ENCODE assay signal across 14 cellular contexts in genomic region chr10:79268717-79269116, GRCh38.
A peak's percentile ranks its signal among the peaks of the same experiment; 100 is the strongest.
DNase-seq lines count a peak whose midpoint lies in the region; ATAC-seq and TF ChIP-seq lines count a peak whose summit lies in the region.
"Had no signal": no experiment of that assay in that cellular context is flagged by ENCODE, and none has a peak within 500 bp of the region (broad histone marks: within the 10 kb centered on the region; RNA-seq: fewer than 3 reads in every experiment).

No MANE protein-coding gene starts in this region.

- H3K4me1 ChIP-seq in SK-N-SH (ENCODE audit: control insufficient read depth in 1 of 2, insufficient read depth in 2 of 2, low read depth in 1 of 2, low read length in 1 of 2) (peaks cover 46 to 98% of the 10 kb centered on the region in 2 experiments), lower lobe of right lung (peaks cover 93% of the 10 kb centered on the region)

- no peaks in the 10 kb centered on the region for H3K9me3 ChIP-seq in SK-N-SH
- no peaks in the 10 kb centered on the region for H3K9me3 ChIP-seq in lower lobe of right lung

- H3K9me2 ChIP-seq in SK-N-SH: no peaks in the 10 kb centered on the region

- POLR2A ChIA-PET in SK-N-SH (lab: Yijun Ruan, JAX): interaction anchor here (2.2 to 3.9 kb wide), 3 partner anchors 11 to 46 kb away, joined by 9 to 37 read pairs (median 24); no protein-coding TSS in a partner anchor
- POLR2A ChIA-PET in activated B cell treated with CpG ODN at 0.5 μM for 24 hours (lab: Charles Lee): interaction anchor here (0.5 to 20.1 kb wide), 5 partner anchors 14 to 72 kb away, joined by 3 to 311 read pairs (median 6); no protein-coding TSS in a partner anchor

- TF ChIP-seq EP300 in SK-N-SH (IDR thresholded peaks at IDR 0.05; ENCODE audit: borderline replicate concordance in 1 of 2, low read depth in 1 of 2, low read length in 1 of 2): no peak

- no peak overlapping the region for H3K4me3 Mint-ChIP-seq in activated B cell treated with CpG ODN at 0.5 μM for 24 hours
- H3K4me3 Mint-ChIP-seq: activated naive CD8-positive, alpha-beta T cell treated with anti-CD3 and anti-CD28 coated beads, Interleukin-2, amount 50 U/mL, for 24 hours had no signal

- CTCF ChIA-PET in SK-N-SH (lab: Yijun Ruan, JAX) (interaction anchor here (1.0 to 2.0 kb wide), 3 partner anchors 15 to 106 kb away, joined by 3 to 4 read pairs (median 3); no protein-coding TSS in a partner anchor), activated B cell treated with CpG ODN at 0.5 μM for 24 hours (lab: Charles Lee) (interaction anchor here (1.7 kb wide), 1 partner anchor 18 kb away, joined by 4 read pairs; no protein-coding TSS in a partner anchor)

- H3K36me3 ChIP-seq in SK-N-SH (replicated peaks in 1 of 2; ENCODE audit: control insufficient read depth in 1 of 2, insufficient read depth in 2 of 2, low read length in 1 of 2) (peaks cover 4% of the 10 kb centered on the region in 2 experiments), lower lobe of right lung (peaks cover 11% of the 10 kb centered on the region)

- H4K20me1 ChIP-seq in SK-N-SH (ENCODE audit: insufficient read depth): peaks cover 33% of the 10 kb centered on the region

- no peak for DNase-seq in SK-N-SH
- no peak for DNase-seq in activated B cell treated with CpG ODN at 0.5 μM for 24 hours
- DNase-seq in lower lobe of right lung: no peak
- DNase-seq in substantia nigra (lab: John Stamatoyannopoulos, UW): no peak
- DNase-seq in retina: no peak
- DNase-seq in D341Med (ENCODE audit: low spot score): no peak
- DNase-seq in GM10266 (ENCODE audit: extremely low spot score): no peak
- DNase-seq: activated naive CD8-positive, alpha-beta T cell treated with anti-CD3 and anti-CD28 coated beads, Interleukin-2, amount 50 U/mL, for 24 hours; H7; NCI-H2029; stimulated activated naive CD8-positive, alpha-beta T cell treated with anti-CD3 and anti-CD28 coated beads, Interleukin-15, Interleukin-2, amounts not matched to agents 100 U/mL and 50 U/mL, for 24 hours had no signal

- H3K27me3 Mint-ChIP-seq in activated B cell treated with CpG ODN at 0.5 μM for 24 hours: no peaks in the 10 kb centered on the region
- H3K27me3 Mint-ChIP-seq: activated naive CD8-positive, alpha-beta T cell treated with anti-CD3 and anti-CD28 coated beads, Interleukin-2, amount 50 U/mL, for 24 hours had no signal

- H3K4me3 ChIP-seq in SK-N-SH (ENCODE audit: low read depth in 2 of 2, low read length in 1 of 2): no peak overlapping the region; a peak in 1 of 4 replicates
- H3K4me3 ChIP-seq in lower lobe of right lung: no peak overlapping the region
- H3K4me3 ChIP-seq: K562 had no signal

- peak overlapping the region; percentile 77; the same call in 1 of the 2 replicates for H3K4me2 ChIP-seq in SK-N-SH

- ATAC-seq in SK-N-SH treated with all-trans-retinoic acid at 6 μM for 48 hours (no peak), activated B cell treated with CpG ODN at 0.5 μM for 24 hours (ENCODE audit: low read depth) (no peak), lower lobe of right lung (no peak)
- ATAC-seq: activated naive CD8-positive, alpha-beta T cell treated with anti-CD3 and anti-CD28 coated beads, Interleukin-2, amount 50 U/mL, for 24 hours; K562; stimulated activated naive CD8-positive, alpha-beta T cell treated with anti-CD3 and anti-CD28 coated beads, Interleukin-15, Interleukin-2, amounts not matched to agents 100 U/mL and 50 U/mL, for 24 hours had no signal

- H3K27me3 ChIP-seq in SK-N-SH (ENCODE audit: insufficient read depth): no peaks in the 10 kb centered on the region
- no peaks in the 10 kb centered on the region for H3K27me3 ChIP-seq in lower lobe of right lung (ENCODE audit: low read depth)

- peaks cover 77% of the 10 kb centered on the region for H3K79me2 ChIP-seq in SK-N-SH (ENCODE audit: insufficient read depth)

- TF ChIP-seq RAD21 in SK-N-SH (IDR thresholded peaks at IDR 0.05; ENCODE audit: low read length): no peak

- WGBS in SK-N-SH (ENCODE audit: low lambda C conversion rate): 61% methylated on average over 7 of the region's 7 CpGs

- H3K9me3 Mint-ChIP-seq in activated B cell treated with CpG ODN at 0.5 μM for 24 hours: no peaks in the 10 kb centered on the region
- H3K9me3 Mint-ChIP-seq: activated naive CD8-positive, alpha-beta T cell treated with anti-CD3 and anti-CD28 coated beads, Interleukin-2, amount 50 U/mL, for 24 hours had no signal

- peak overlapping the region; percentile 30; the same call in 1 of the 2 replicates for H3K9ac ChIP-seq in SK-N-SH

- H3K4me1 Mint-ChIP-seq in activated B cell treated with CpG ODN at 0.5 μM for 24 hours: peaks cover 83% of the 10 kb centered on the region

- H3K36me3 Mint-ChIP-seq in activated B cell treated with CpG ODN at 0.5 μM for 24 hours (ENCODE audit: low read depth): no peaks in the 10 kb centered on the region

- TF ChIP-seq CTCF in SK-N-SH (IDR thresholded peaks at IDR 0.05) (no peak), activated B cell treated with CpG ODN at 0.5 μM for 24 hours (IDR thresholded peaks at IDR 0.05) (no peak), lower lobe of right lung (IDR thresholded peaks at IDR 0.05) (no peak), GM10266 (IDR thresholded peaks at IDR 0.05; ENCODE audit: control insufficient read depth, insufficient read depth, low read depth, missing control alignments) (no peak)

- no peak overlapping the region for H2AFZ ChIP-seq in SK-N-SH (ENCODE audit: low read depth)

- H3K27ac ChIP-seq in SK-N-SH (ENCODE audit: low read depth in 2 of 2, low read length in 1 of 2): peak overlapping the region; percentile 97 to 99
- H3K27ac ChIP-seq in lower lobe of right lung: peak overlapping the region; percentile 36
- H3K27ac ChIP-seq in substantia nigra (ENCODE audit: low read depth, low read length, poor library complexity, severe bottlenecking): peak overlapping the region; percentile 86
- H3K27ac ChIP-seq: 22Rv1 had no signal

- intact Hi-C loops in activated B cell treated with CpG ODN at 0.5 μM for 24 hours (cut with micrococcal nuclease): no loop called here
- intact Hi-C loops in lower lobe of right lung (cut with DNase I): no loop called here

- H3K27ac Mint-ChIP-seq in activated B cell treated with CpG ODN at 0.5 μM for 24 hours: peak overlapping the region; percentile 57
- H3K27ac Mint-ChIP-seq: activated naive CD8-positive, alpha-beta T cell treated with anti-CD3 and anti-CD28 coated beads, Interleukin-2, amount 50 U/mL, for 24 hours had no signal

- peaks cover 37% of the 10 kb centered on the region for H3F3A ChIP-seq in SK-N-SH (replicated peaks; ENCODE audit: insufficient read depth)

TF ChIP-seq in SK-N-SH, 30 proteins besides CTCF, POLR2A, EP300 and RAD21:
- no peak for TF ChIP-seq SMC3 (IDR thresholded peaks at IDR 0.05; ENCODE audit: low read depth, low read length)
- TF ChIP-seq, protein P1, sequence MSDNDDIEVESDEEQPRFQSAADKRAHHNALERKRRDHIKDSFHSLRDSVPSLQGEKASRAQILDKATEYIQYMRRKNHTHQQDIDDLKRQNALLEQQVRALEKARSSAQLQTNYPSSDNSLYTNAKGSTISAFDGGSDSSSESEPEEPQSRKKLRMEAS (IDR thresholded peaks at IDR 0.05; ENCODE audit: low read depth): peak; percentile 7; the same call in 1 of the 2 replicates

TF ChIP-seq in SK-N-SH treated with all-trans-retinoic acid at 6 μM for 48 hours, 23 proteins besides CTCF, POLR2A, EP300 and RAD21:
- TF ChIP-seq CREB5 (CRISPR knock-in tag; IDR thresholded peaks at IDR 0.05; ENCODE audit: low read depth) (no peak), BACH2 (CRISPR knock-in tag; IDR thresholded peaks at IDR 0.05; ENCODE audit: borderline replicate concordance) (no peak), RARB (CRISPR knock-in tag; IDR thresholded peaks at IDR 0.05) (no peak), TOX (CRISPR knock-in tag; IDR thresholded peaks at IDR 0.05; ENCODE audit: borderline replicate concordance) (no peak), POU6F1 (CRISPR knock-in tag; IDR thresholded peaks at IDR 0.05; ENCODE audit: borderline replicate concordance, low read depth) (no peak), GLIS3 (CRISPR knock-in tag; IDR thresholded peaks at IDR 0.05) (no peak), ZFP3 (CRISPR knock-in tag; IDR thresholded peaks at IDR 0.05) (no peak)

Comparison
In these comparisons a context has a peak if more than half of its experiments do, and no peak if none do; other contexts are left out.
1. H3K27ac ChIP-seq: peak in every context shown above with its lines; median percentile 98 in SK-N-SH; 86 in substantia nigra; 36 in lower lobe of right lung.